ENCODE assay signal across 27 cellular contexts in the genomic region with DNA sequence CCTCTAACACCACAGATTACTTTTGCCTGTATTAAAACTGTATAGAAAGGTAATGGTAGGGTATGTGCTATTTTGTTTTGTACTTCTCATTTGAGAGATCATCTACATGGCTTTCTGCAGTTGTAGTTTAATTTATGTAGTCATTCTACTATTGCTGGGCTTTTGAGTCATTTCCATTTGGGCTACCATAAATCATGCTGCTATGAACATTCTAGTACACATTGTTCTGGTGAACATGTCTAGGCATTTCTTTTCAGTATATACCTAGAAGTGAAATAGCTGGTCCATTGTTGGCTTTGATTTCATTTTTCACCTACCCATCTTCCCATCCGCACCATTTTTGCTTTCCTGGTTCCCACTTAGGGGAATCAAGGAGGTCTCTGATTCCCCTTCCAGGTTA. TPM values are rescaled to one million over a fixed set of nuclear protein-coding genes. Genes with fewer than 3 reads are reported as not detected.
"Had no signal": no experiment of that assay in that cellular context is flagged by ENCODE, and none has a peak within 500 bp of the region (broad histone marks: within the 10 kb centered on the region; RNA-seq: fewer than 3 reads in every experiment).

No MANE protein-coding gene starts in this region.

- H3K27ac Mint-ChIP-seq: activated B cell treated with CpG ODN at 0.5 μM for 24 hours; activated CD8-positive, alpha-beta memory T cell treated with anti-CD3 and anti-CD28 coated beads, Interleukin-2, amount 10 ng/mL, durations not matched to agents 7 days and 5 days; activated CD8-positive, alpha-beta T cell treated with anti-CD3 and anti-CD28 coated beads, Interleukin-2, amount 10 ng/mL, durations not matched to agents 7 days and 5 days; activated naive CD4-positive, alpha-beta T cell treated with anti-CD3 and anti-CD28 coated beads, Interleukin-2, amount 50 U/mL, for 72 hours; activated T-cell treated with anti-CD3 and anti-CD28 coated beads, Interleukin-2, amount 50 U/mL, for 72 hours; endodermal cell; natural killer cell treated with Interleukin-12 subunit alpha and Interleukin-12 subunit beta and Interleukin-15 and Interleukin-18, amount 100 ng/mL, for 72 hours; stimulated activated effector memory CD8-positive, alpha-beta T cell treated with anti-CD3 and anti-CD28 coated beads, Interleukin-12 subunit alpha, Interleukin-12 subunit beta, amount 100 ng/mL, for 72 hours; stimulated activated naive CD8-positive, alpha-beta T cell treated with anti-CD3 and anti-CD28 coated beads, Interleukin-15, Interleukin-2, amounts not matched to agents 100 ng/mL and 50 ng/mL, for 24 hours; T-cell; type B pancreatic cell had no signal

- H3K9me3 Mint-ChIP-seq: activated B cell treated with CpG ODN at 0.5 μM for 24 hours; activated naive CD4-positive, alpha-beta T cell treated with anti-CD3 and anti-CD28 coated beads, Interleukin-2, amount 50 U/mL, for 72 hours; activated T-cell treated with anti-CD3 and anti-CD28 coated beads, Interleukin-2, amount 50 U/mL, for 72 hours; endodermal cell; natural killer cell treated with Interleukin-12 subunit alpha and Interleukin-12 subunit beta and Interleukin-15 and Interleukin-18, amount 100 ng/mL, for 72 hours; stimulated activated effector memory CD8-positive, alpha-beta T cell treated with anti-CD3 and anti-CD28 coated beads, Interleukin-12 subunit alpha, Interleukin-12 subunit beta, amount 100 ng/mL, for 72 hours; stimulated activated naive CD8-positive, alpha-beta T cell treated with anti-CD3 and anti-CD28 coated beads, Interleukin-15, Interleukin-2, amounts not matched to agents 100 ng/mL and 50 ng/mL, for 24 hours; T-cell; type B pancreatic cell had no signal

- H3K4me1 Mint-ChIP-seq: activated B cell treated with CpG ODN at 0.5 μM for 24 hours; activated CD8-positive, alpha-beta memory T cell treated with anti-CD3 and anti-CD28 coated beads, Interleukin-2, amount 10 ng/mL, durations not matched to agents 7 days and 5 days; endodermal cell; stimulated activated effector memory CD8-positive, alpha-beta T cell treated with anti-CD3 and anti-CD28 coated beads, Interleukin-12 subunit alpha, Interleukin-12 subunit beta, amount 100 ng/mL, for 72 hours; T-cell had no signal

- ATAC-seq: activated CD8-positive, alpha-beta memory T cell treated with anti-CD3 and anti-CD28 coated beads, Interleukin-2, amount 10 ng/mL, durations not matched to agents 7 days and 5 days; activated CD8-positive, alpha-beta T cell treated with anti-CD3 and anti-CD28 coated beads, Interleukin-2, amount 10 ng/mL, durations not matched to agents 7 days and 5 days; activated naive CD4-positive, alpha-beta T cell treated with anti-CD3 and anti-CD28 coated beads, Interleukin-2, amount 50 U/mL, for 72 hours; activated T-cell treated with anti-CD3 and anti-CD28 coated beads, Interleukin-2, amount 50 U/mL, for 72 hours; heart right ventricle; right lobe of liver; stimulated activated effector memory CD8-positive, alpha-beta T cell treated with anti-CD3 and anti-CD28 coated beads, Interleukin-12 subunit alpha, Interleukin-12 subunit beta, amount 100 ng/mL, for 72 hours; T-cell had no signal

- H3K27me3 ChIP-seq: heart right ventricle, left lung, right lobe of liver had no signal

- H3K27ac ChIP-seq: heart right ventricle, left lung, lower lobe of right lung, right lobe of liver, skin epidermis had no signal

- H3K9me3 ChIP-seq: heart right ventricle, left lung, lower lobe of right lung, right lobe of liver had no signal

- H3K36me3 Mint-ChIP-seq: activated CD8-positive, alpha-beta memory T cell treated with anti-CD3 and anti-CD28 coated beads, Interleukin-2, amount 10 ng/mL, durations not matched to agents 7 days and 5 days; activated naive CD4-positive, alpha-beta T cell treated with anti-CD3 and anti-CD28 coated beads, Interleukin-2, amount 50 U/mL, for 72 hours; brain; natural killer cell treated with Interleukin-12 subunit alpha and Interleukin-12 subunit beta and Interleukin-15 and Interleukin-18, amount 100 ng/mL, for 72 hours; stimulated activated effector memory CD8-positive, alpha-beta T cell treated with anti-CD3 and anti-CD28 coated beads, Interleukin-12 subunit alpha, Interleukin-12 subunit beta, amount 100 ng/mL, for 72 hours; T-cell; type B pancreatic cell had no signal

- H3K27me3 Mint-ChIP-seq: activated CD8-positive, alpha-beta memory T cell treated with anti-CD3 and anti-CD28 coated beads, Interleukin-2, amount 10 ng/mL, durations not matched to agents 7 days and 5 days; stimulated activated naive CD8-positive, alpha-beta T cell treated with anti-CD3 and anti-CD28 coated beads, Interleukin-15, Interleukin-2, amounts not matched to agents 100 ng/mL and 50 ng/mL, for 24 hours; type B pancreatic cell had no signal

- H3K4me3 Mint-ChIP-seq: activated B cell treated with CpG ODN at 0.5 μM for 24 hours; activated CD8-positive, alpha-beta memory T cell treated with anti-CD3 and anti-CD28 coated beads, Interleukin-2, amount 10 ng/mL, durations not matched to agents 7 days and 5 days; activated CD8-positive, alpha-beta T cell treated with anti-CD3 and anti-CD28 coated beads, Interleukin-2, amount 10 ng/mL, durations not matched to agents 7 days and 5 days; activated T-cell treated with anti-CD3 and anti-CD28 coated beads, Interleukin-2, amount 50 U/mL, for 72 hours; brain; endodermal cell; natural killer cell treated with Interleukin-12 subunit alpha and Interleukin-12 subunit beta and Interleukin-15 and Interleukin-18, amount 100 ng/mL, for 72 hours; stimulated activated effector memory CD8-positive, alpha-beta T cell treated with anti-CD3 and anti-CD28 coated beads, Interleukin-12 subunit alpha, Interleukin-12 subunit beta, amount 100 ng/mL, for 72 hours; stimulated activated naive CD8-positive, alpha-beta T cell treated with anti-CD3 and anti-CD28 coated beads, Interleukin-15, Interleukin-2, amounts not matched to agents 100 ng/mL and 50 ng/mL, for 24 hours; T-cell; type B pancreatic cell had no signal

- H3K4me3 ChIP-seq: heart right ventricle, left lung, lower lobe of right lung, right lobe of liver, skin epidermis had no signal

- H3K36me3 ChIP-seq: heart right ventricle, left lung, lower lobe of right lung, right lobe of liver had no signal

- H3K4me1 ChIP-seq: left lung, lower lobe of right lung had no signal

- DNase-seq: activated B cell treated with CpG ODN at 0.5 μM for 24 hours; activated CD8-positive, alpha-beta memory T cell treated with anti-CD3 and anti-CD28 coated beads, Interleukin-2, amount 10 ng/mL, durations not matched to agents 7 days and 5 days; activated CD8-positive, alpha-beta T cell treated with anti-CD3 and anti-CD28 coated beads, Interleukin-2, amount 10 ng/mL, durations not matched to agents 7 days and 5 days; activated naive CD4-positive, alpha-beta T cell; activated T-cell treated with anti-CD3 and anti-CD28 coated beads, Interleukin-2, amount 50 U/mL, for 72 hours; central memory CD4-positive, alpha-beta T cell; endodermal cell; heart right ventricle; kidney glomerular epithelial cell; left lung; lower lobe of right lung; mesendoderm; stimulated activated CD4-positive, alpha-beta T cell treated with anti-CD3 and anti-CD28 coated beads, Interleukin-4, amount 100 ng/mL, for 24 hours; substantia nigra; T-cell had no signal

RNA-seq across cellular contexts. Expression of gene EDN2, which starts 18.7 kb away (rescaled TPM):
- total RNA-seq: activated B cell treated with CpG ODN at 0.5 μM for 24 hours; activated CD8-positive, alpha-beta memory T cell treated with anti-CD3 and anti-CD28 coated beads, Interleukin-2, amount 10 ng/mL, durations not matched to agents 7 days and 5 days; activated CD8-positive, alpha-beta T cell treated with anti-CD3 and anti-CD28 coated beads, Interleukin-2, amount 10 ng/mL, durations not matched to agents 7 days and 5 days; activated naive CD4-positive, alpha-beta T cell treated with anti-CD3 and anti-CD28 coated beads, Interleukin-2, amount 50 U/mL, for 72 hours; activated T-cell treated with anti-CD3 and anti-CD28 coated beads, Interleukin-2, amount 50 U/mL, for 72 hours; endodermal cell; fibroblast of villous mesenchyme; mononuclear cell; natural killer cell treated with Interleukin-12 subunit alpha and Interleukin-12 subunit beta and Interleukin-15 and Interleukin-18, amount 100 ng/mL, for 72 hours; omental fat pad; T-cell; T-helper 2 cell treated with Interferon-gamma antibody and Interleukin-4, amounts not matched to agents 100 ng/mL and 5 ng/mL, for 36 hours had no signal
